ENCODE assay signal across 15 cellular contexts in the genomic region with DNA sequence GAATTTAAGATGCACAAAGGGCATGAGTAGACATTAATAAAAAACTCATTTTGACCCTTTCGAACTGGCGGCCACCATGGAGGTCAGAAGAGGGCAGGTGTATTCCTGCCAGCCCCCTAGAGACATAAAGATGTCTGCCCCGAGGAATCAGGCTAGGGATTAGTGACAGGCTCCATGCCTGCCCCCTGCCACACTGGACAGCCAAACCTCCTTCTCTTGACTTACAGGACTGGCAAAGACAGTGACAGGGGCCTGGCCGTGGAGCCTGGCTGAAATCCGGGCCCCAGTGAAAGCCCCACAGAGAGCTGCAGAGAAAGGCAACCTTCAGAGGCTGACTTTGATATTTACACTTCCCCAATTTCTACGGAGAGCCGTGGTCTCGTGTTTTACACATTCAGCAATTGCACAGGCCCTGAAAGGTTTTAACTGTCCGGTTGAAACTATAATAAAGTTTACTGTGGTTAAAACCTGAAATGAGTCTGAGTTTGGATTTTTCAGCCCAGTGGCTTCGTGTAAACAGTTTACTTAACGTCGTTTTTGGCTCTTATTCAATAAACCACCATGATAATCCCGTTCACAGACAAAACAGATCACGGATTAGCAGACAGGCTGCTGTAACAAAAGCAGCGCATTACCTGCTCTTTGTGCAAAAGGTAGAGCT.
DNase-seq lines count a peak whose midpoint lies in the region; ATAC-seq and TF ChIP-seq lines count a peak whose summit lies in the region.
"Had no signal": no experiment of that assay in that cellular context is flagged by ENCODE, and none has a peak within 500 bp of the region (broad histone marks: within the 10 kb centered on the region; RNA-seq: fewer than 3 reads in every experiment).

No MANE protein-coding gene starts in this region.

- H3K36me3 ChIP-seq in tibial nerve = no peaks in the 10 kb centered on the region
- H3K36me3 ChIP-seq: lower lobe of right lung, vagina had no signal

- H3K9me3 ChIP-seq in tibial nerve = peaks cover 0 to 17% (median 0%) of the 10 kb centered on the region in 4 donors
- H3K9me3 ChIP-seq: vagina had no signal

- H3K36me3 Mint-ChIP-seq in memory B cell = peaks cover 2% of the 10 kb centered on the region

- no peaks in the 10 kb centered on the region for H3K27me3 ChIP-seq in tibial nerve
- H3K27me3 ChIP-seq: vagina had no signal

- DNase-seq in GM12865 (ENCODE audit: low read depth) (peak; percentile 69), memory B cell (ENCODE audit: low spot score in 2 of 2) (no peak), tibial nerve (ENCODE audit: low spot score in 2 of 2) (no peak), Right ventricle myocardium superior (no peak), cerebellar nuclear complex (lab: John Stamatoyannopoulos, UW) (no peak)
- DNase-seq in activated effector memory CD4-positive, alpha-beta T cell treated with Interleukin-2 at 50 U/mL for 16 hours = no peak
- DNase-seq: ACHN; activated CD4-positive, alpha-beta T cell treated with anti-CD3 and anti-CD28 coated beads for 1 hour; DMS53; foreskin fibroblast; Karpas-422; lower lobe of right lung had no signal

- H3K4me3 ChIP-seq in GM12865 (ENCODE audit: low read depth, low read length) = no peak overlapping the region
- H3K4me3 ChIP-seq in tibial nerve = no peak overlapping the region
- H3K4me3 ChIP-seq: lower lobe of right lung, vagina had no signal

- H3K4me1 ChIP-seq in tibial nerve = no peaks in the 10 kb centered on the region
- H3K4me1 ChIP-seq: lower lobe of right lung, vagina had no signal

- WGBS in tibial nerve, 2 donors = 58% methylated on average over 13 to 15 of the region's 15 CpGs

- ATAC-seq in GM21390 (IDR thresholded peaks at IDR 0.05; ENCODE audit: unreplicated experiment) (peak; percentile 90), HG03378 (IDR thresholded peaks at IDR 0.05; ENCODE audit: unreplicated experiment) (peak; percentile 63), memory B cell (ENCODE audit: low read depth) (peak; percentile 57), Right ventricle myocardium superior (ENCODE audit: poor library complexity) (no peak)

- no peaks in the 10 kb centered on the region for H3K27me3 Mint-ChIP-seq in memory B cell

- H3K27ac ChIP-seq in tibial nerve = no peak overlapping the region
- H3K27ac ChIP-seq: lower lobe of right lung, vagina had no signal

- H3K27ac Mint-ChIP-seq in memory B cell = no peak overlapping the region

- no peak for TF ChIP-seq EP300 in tibial nerve (IDR thresholded peaks at IDR 0.05)

- TF ChIP-seq POLR2A in tibial nerve (IDR thresholded peaks at IDR 0.05) = no peak

- peaks cover 2% of the 10 kb centered on the region for H3K4me1 Mint-ChIP-seq in memory B cell

- TF ChIP-seq CTCF in GM12865 (IDR thresholded peaks at IDR 0.05; ENCODE audit: insufficient read depth, low read depth, low read length, missing control alignments) (no peak), tibial nerve (IDR thresholded peaks at IDR 0.05) (no peak)

- peak overlapping the region; percentile 8 for H3K4me3 Mint-ChIP-seq in memory B cell

- peaks cover 8% of the 10 kb centered on the region for H3K9me3 Mint-ChIP-seq in memory B cell

- intact Hi-C loops in Right ventricle myocardium superior (cut with DNase I) = no loop called here
